Comparison of ENCODE assay signal across 12 cellular contexts in genomic region chr1:119285482-119285881, GRCh38.
A peak's percentile ranks its signal among the peaks of the same experiment; 100 is the strongest.
DNase-seq lines count a peak whose midpoint lies in the region; ATAC-seq, FAIRE-seq and TF ChIP-seq lines count a peak whose summit lies in the region.
"Had no signal": no experiment of that assay in that cellular context is flagged by ENCODE, and none has a peak within 500 bp of the region (broad histone marks: within the 10 kb centered on the region; RNA-seq: fewer than 3 reads in every experiment).

No MANE protein-coding gene starts in this region.

- no peak for ATAC-seq in GM21825 (IDR thresholded peaks at IDR 0.05; ENCODE audit: unreplicated experiment)
- no peak for ATAC-seq in HG02571 (IDR thresholded peaks at IDR 0.05; ENCODE audit: unreplicated experiment)

- H3K27me3 Mint-ChIP-seq in mesothelial cell of epicardium (ENCODE audit: low read depth): no peaks in the 10 kb centered on the region

- H3K36me3 ChIP-seq in bronchial epithelial cell (ENCODE audit: control insufficient read depth, insufficient read depth, low read length): no peaks in the 10 kb centered on the region
- H3K36me3 ChIP-seq: vagina had no signal

- FAIRE-seq in bronchial epithelial cell (lab: Jason Lieb, UNC): no peak
- FAIRE-seq: GM18507 had no signal

- H3K36me3 Mint-ChIP-seq in mesothelial cell of epicardium: no peaks in the 10 kb centered on the region
- H3K36me3 Mint-ChIP-seq: activated naive CD8-positive, alpha-beta T cell treated with anti-CD3 and anti-CD28 coated beads for 36 hours had no signal

- no peaks in the 10 kb centered on the region for H3K9me3 Mint-ChIP-seq in mesothelial cell of epicardium
- H3K9me3 Mint-ChIP-seq: activated naive CD8-positive, alpha-beta T cell treated with anti-CD3 and anti-CD28 coated beads for 36 hours had no signal

- H3K4me3 ChIP-seq in bronchial epithelial cell (ENCODE audit: low read depth, low read length): no peak overlapping the region
- H3K4me3 ChIP-seq: vagina had no signal

- TF ChIP-seq CTCF in AG09319 (IDR thresholded peaks at IDR 0.05; ENCODE audit: low read depth, low read length) (no peak), bronchial epithelial cell (IDR thresholded peaks at IDR 0.05; ENCODE audit: insufficient read depth, low read length, severe bottlenecking) (no peak), mesothelial cell of epicardium (IDR thresholded peaks at IDR 0.05; ENCODE audit: unreplicated experiment) (no peak)

- H3K27me3 ChIP-seq in bronchial epithelial cell (ENCODE audit: control insufficient read depth, insufficient read depth, low read length): no peaks in the 10 kb centered on the region
- H3K27me3 ChIP-seq: vagina had no signal

- H3K4me1 Mint-ChIP-seq in mesothelial cell of epicardium: peaks cover 3% of the 10 kb centered on the region
- H3K4me1 Mint-ChIP-seq: activated naive CD8-positive, alpha-beta T cell treated with anti-CD3 and anti-CD28 coated beads for 36 hours had no signal

- no peak overlapping the region for H3K4me3 Mint-ChIP-seq in mesothelial cell of epicardium
- H3K4me3 Mint-ChIP-seq: activated naive CD8-positive, alpha-beta T cell treated with anti-CD3 and anti-CD28 coated beads for 36 hours had no signal

- peak overlapping the region; percentile 8 for H3K27ac Mint-ChIP-seq in mesothelial cell of epicardium
- H3K27ac Mint-ChIP-seq: activated naive CD8-positive, alpha-beta T cell treated with anti-CD3 and anti-CD28 coated beads for 36 hours had no signal

- DNase-seq in AG09319 (ENCODE audit: extremely low read depth, low read depth): peak; percentile 83
- DNase-seq in M059J (ENCODE audit: low read depth): peak; percentile 68
- DNase-seq in bronchial epithelial cell (ENCODE audit: low read depth): peak; percentile 93
- no peak for DNase-seq in mesothelial cell of epicardium (ENCODE audit: low spot score in 2 of 2, unreplicated experiment in 2 of 2)
- no peak for DNase-seq in Kasumi-1 (lab: John Stamatoyannopoulos, UW)
- no peak for DNase-seq in D341Med (ENCODE audit: low spot score)
- DNase-seq: activated naive CD8-positive, alpha-beta T cell treated with anti-CD3 and anti-CD28 coated beads for 36 hours; Calu3 had no signal

Comparison
In these comparisons a context has a peak if more than half of its experiments do, and no peak if none do; other contexts are left out.
1. DNase-seq: peak in AG09319 (single experiment), M059J (single experiment) and bronchial epithelial cell (single experiment); none in mesothelial cell of epicardium (0 of 2), Kasumi-1 (0 of 2) and D341Med (single experiment).